Comparison of ENCODE assay signal across 8 cellular contexts in genomic region chr1:47710075-47711071, GRCh38.
DNase-seq lines count a peak whose midpoint lies in the region; ATAC-seq and TF ChIP-seq lines count a peak whose summit lies in the region.

No MANE protein-coding gene starts in this region.

- TF ChIP-seq CTCF in epithelial cell of proximal tubule (conservative IDR thresholded peaks at IDR 0.05; ENCODE audit: low read depth, low read length) = peak; percentile 94

- peak overlapping the region; percentile 44 for H3K4me3 ChIP-seq in epithelial cell of proximal tubule (ENCODE audit: low read depth, low read length)

- ATAC-seq in HG02642 (IDR thresholded peaks at IDR 0.05; ENCODE audit: poor library complexity, unreplicated experiment) = peak; percentile 68
- no peak for ATAC-seq in HG03378 (IDR thresholded peaks at IDR 0.05; ENCODE audit: unreplicated experiment)

- DNase-seq in Daoy (ENCODE audit: low read depth) = peak; percentile 82
- DNase-seq in NCI-H82 treated with DMSO at 0.1 percent for 48 hours (lab: John Stamatoyannopoulos, UW; ENCODE audit: unreplicated experiment) = peak; percentile 14
- DNase-seq in activated T-cell treated with anti-CD3 and anti-CD28 coated beads for 4 hours = peak; percentile 42
- DNase-seq in epithelial cell of proximal tubule (ENCODE audit: low read depth) = no peak
- DNase-seq in middle frontal gyrus (ENCODE audit: extremely low spot score, low spot score) = peak; percentile 41
- peak; percentile 67 for DNase-seq in stimulated activated CD8-positive, alpha-beta memory T cell treated with anti-CD3 and anti-CD28 coated beads, Interleukin-2, amount 100 ng/mL, for 48 hours (ENCODE audit: low read depth in 2 of 2)
